Comparison of ENCODE assay signal across 9 cellular contexts in genomic region chr9:91207481-91207888, GRCh38.
DNase-seq lines count a peak whose midpoint lies in the region; ATAC-seq and TF ChIP-seq lines count a peak whose summit lies in the region.
"Had no signal": no experiment of that assay in that cellular context is flagged by ENCODE, and none has a peak within 500 bp of the region (broad histone marks: within the 10 kb centered on the region; RNA-seq: fewer than 3 reads in every experiment).

No MANE protein-coding gene starts in this region.

- H3K27ac Mint-ChIP-seq in IgD-negative memory B cell, result peak overlapping the region; percentile 38 to 91 (median 51)

- H2BK12ac ChIP-seq in trophoblast cell (ENCODE audit: low read length), result no peak overlapping the region

- H3K4ac ChIP-seq in trophoblast cell (ENCODE audit: low read depth, low read length) (no peak overlapping the region), mesendoderm (ENCODE audit: low read depth, low read length) (no peak overlapping the region)

- H3K27me3 ChIP-seq in trophoblast cell (ENCODE audit: insufficient read depth, low read length), result no peaks in the 10 kb centered on the region
- H3K27me3 ChIP-seq in mesendoderm (ENCODE audit: insufficient read depth, low read length, poor library complexity), result no peaks in the 10 kb centered on the region

- H3K4me1 ChIP-seq in trophoblast cell (ENCODE audit: control insufficient read depth in 1 of 2, insufficient read depth in 2 of 2, low read length in 2 of 2) (peaks cover 1 to 2% of the 10 kb centered on the region in 2 experiments), mesendoderm (ENCODE audit: control insufficient read depth, low read depth, low read length) (no peaks in the 10 kb centered on the region)

- H2AFZ ChIP-seq in trophoblast cell (ENCODE audit: insufficient read depth, low read length, poor library complexity), result no peak overlapping the region

- no peak overlapping the region for H4K5ac ChIP-seq in mesendoderm (ENCODE audit: low read length)

- H2BK5ac ChIP-seq in trophoblast cell (ENCODE audit: low read depth, low read length, poor library complexity) (no peak overlapping the region), mesendoderm (ENCODE audit: low read length) (no peak overlapping the region)

- H3K9me3 Mint-ChIP-seq in IgD-negative memory B cell, result no peaks in the 10 kb centered on the region

- H3K4me3 ChIP-seq in coronary artery (no peak overlapping the region), trophoblast cell (ENCODE audit: low read depth, low read length) (no peak overlapping the region), mesendoderm (ENCODE audit: low read length) (no peak overlapping the region)

- no peak overlapping the region for H3K56ac ChIP-seq in mesendoderm (ENCODE audit: low read length)

- no CpG with 5 or more reads among the region's 6 CpGs for WGBS in trophoblast cell (ENCODE audit: extremely low coverage, insufficient coverage, insufficient read length)
- WGBS in mesendoderm (ENCODE audit: extremely low coverage, insufficient coverage, low lambda C conversion rate), result no CpG with 5 or more reads among the region's 6 CpGs

- no peak overlapping the region for H4K91ac ChIP-seq in trophoblast cell (ENCODE audit: low read depth, low read length)

- no peak overlapping the region for H2BK15ac ChIP-seq in mesendoderm (replicated peaks; ENCODE audit: low read depth)

- no peaks in the 10 kb centered on the region for H3K79me1 ChIP-seq in trophoblast cell (ENCODE audit: low read length)
- no peaks in the 10 kb centered on the region for H3K79me1 ChIP-seq in mesendoderm (ENCODE audit: low read length)

- H3K27me3 Mint-ChIP-seq in IgD-negative memory B cell, result no peaks in the 10 kb centered on the region

- no peak overlapping the region for H4K8ac ChIP-seq in trophoblast cell (ENCODE audit: low read depth, low read length)
- H4K8ac ChIP-seq in mesendoderm (ENCODE audit: low read depth, low read length), result no peak overlapping the region

- no peak overlapping the region for H2BK120ac ChIP-seq in trophoblast cell (ENCODE audit: insufficient read depth, low read length, poor library complexity)
- no peak overlapping the region for H2BK120ac ChIP-seq in mesendoderm (ENCODE audit: low read depth, low read length)

- H3K14ac ChIP-seq in trophoblast cell (ENCODE audit: low read length), result no peak overlapping the region

- H2AK5ac ChIP-seq in trophoblast cell (ENCODE audit: low read length) (no peak overlapping the region), mesendoderm (ENCODE audit: low read length) (no peak overlapping the region)

- H3K4me2 ChIP-seq in trophoblast cell (ENCODE audit: low read length) (no peak overlapping the region), mesendoderm (ENCODE audit: low read length) (no peak overlapping the region)

- no peak overlapping the region for H3K18ac ChIP-seq in trophoblast cell (ENCODE audit: low read length)
- H3K18ac ChIP-seq in mesendoderm (ENCODE audit: low read length), result no peak overlapping the region

- H3K36me3 ChIP-seq in trophoblast cell (ENCODE audit: control insufficient read depth in 1 of 2, insufficient read depth in 2 of 2, low read length in 2 of 2), result peaks cover 0 to 2% of the 10 kb centered on the region in 2 experiments
- no peaks in the 10 kb centered on the region for H3K36me3 ChIP-seq in mesendoderm (ENCODE audit: control insufficient read depth, insufficient read depth, low read length)

- H3K9ac ChIP-seq in trophoblast cell (ENCODE audit: low read length), result no peak overlapping the region
- H3K9ac ChIP-seq in mesendoderm (ENCODE audit: low read length), result no peak overlapping the region

- no peak for TF ChIP-seq CTCF in coronary artery (IDR thresholded peaks at IDR 0.05)

- peaks cover 30 to 36% (median 34%) of the 10 kb centered on the region in 3 donors for H3K4me1 Mint-ChIP-seq in IgD-negative memory B cell

- peak; percentile 35 for ATAC-seq in GM19452 (IDR thresholded peaks at IDR 0.05; ENCODE audit: unreplicated experiment)
- ATAC-seq: Panc1 had no signal

- no peaks in the 10 kb centered on the region for H3K9me3 ChIP-seq in trophoblast cell (ENCODE audit: insufficient read depth, low read depth, low read length)

- peak overlapping the region; percentile 62 to 74 for H3K27ac ChIP-seq in coronary artery
- H3K27ac ChIP-seq in trophoblast cell (ENCODE audit: low read depth, low read length), result no peak overlapping the region
- no peak overlapping the region for H3K27ac ChIP-seq in mesendoderm (ENCODE audit: low read depth, low read length)

- peak overlapping the region; percentile 57 to 85 (median 75) for H3K4me3 Mint-ChIP-seq in IgD-negative memory B cell

- no peak overlapping the region for H4K12ac ChIP-seq in trophoblast cell (ENCODE audit: low read depth, low read length)

- no peak for DNase-seq in coronary artery (ENCODE audit: low spot score)
- DNase-seq in trophoblast cell, result peak; percentile 57 to 83
- no peak for DNase-seq in UCSD-AML1 (lab: John Stamatoyannopoulos, UW; ENCODE audit: unreplicated experiment)
- DNase-seq in mesendoderm, result no peak
- no peak for DNase-seq in NCI-H1105 (lab: John Stamatoyannopoulos, UW)
- no peak for DNase-seq in DMS114 treated with DMSO at 0.1 percent for 48 hours (lab: John Stamatoyannopoulos, UW; ENCODE audit: unreplicated experiment)

- H3K79me2 ChIP-seq in trophoblast cell (ENCODE audit: control insufficient read depth, insufficient read depth, low read length, poor library complexity) (no peaks in the 10 kb centered on the region), mesendoderm (ENCODE audit: control insufficient read depth, insufficient read depth, low read length) (no peaks in the 10 kb centered on the region)

- no peak overlapping the region for H3K23ac ChIP-seq in trophoblast cell (ENCODE audit: low read length)
- H3K23ac ChIP-seq in mesendoderm (ENCODE audit: low read length), result no peak overlapping the region

- peaks cover 4% of the 10 kb centered on the region for H3K36me3 Mint-ChIP-seq in IgD-negative memory B cell

Comparison
In these comparisons a context has a peak if more than half of its experiments do, and no peak if none do; other contexts are left out.
1. DNase-seq: peak in trophoblast cell (2 of 2); none in coronary artery (single experiment), UCSD-AML1 (single experiment), mesendoderm (single experiment), NCI-H1105 (single experiment) and DMS114 treated with DMSO at 0.1 percent for 48 hours (single experiment).
2. H3K27ac ChIP-seq: peak in coronary artery (2 of 2); none in trophoblast cell (single experiment) and mesendoderm (single experiment).